Comparison of ENCODE assay signal across 8 cellular contexts in genomic region chr6:27494987-27495385, GRCh38. TPM values are rescaled to one million over a fixed set of nuclear protein-coding genes. Genes with fewer than 3 reads are reported as not detected.
DNase-seq lines count a peak whose midpoint lies in the region; ATAC-seq and TF ChIP-seq lines count a peak whose summit lies in the region.

No MANE protein-coding gene starts in this region.

- peaks cover 0 to 19% (median 10%) of the 10 kb centered on the region in 7 donors for H3K9me3 Mint-ChIP-seq in naive B cell

- peaks cover 17% of the 10 kb centered on the region for H3K27me3 ChIP-seq in ACC112 (ENCODE audit: insufficient read depth, low read length)

- no peak for TF ChIP-seq CTCF in choroid plexus epithelial cell (conservative IDR thresholded peaks at IDR 0.05; ENCODE audit: low read depth, low read length)

- H3K36me3 Mint-ChIP-seq in naive B cell = peaks cover 7 to 9% of the 10 kb centered on the region in 2 donors

- no peaks in the 10 kb centered on the region for H3K79me2 ChIP-seq in ACC112 (ENCODE audit: control insufficient read depth, insufficient read depth, low read length, unreplicated experiment)

- no peak overlapping the region for H3K27ac ChIP-seq in ACC112 (ENCODE audit: low read depth, low read length)

- peak overlapping the region in 7 of 8 donors; percentile 67 to 89 (median 78) for H3K4me3 Mint-ChIP-seq in naive B cell

- no peaks in the 10 kb centered on the region for H3K4me1 ChIP-seq in ACC112 (ENCODE audit: control insufficient read depth, insufficient read depth, low read length, unreplicated experiment)

- no peaks in the 10 kb centered on the region for H3K36me3 ChIP-seq in ACC112 (ENCODE audit: insufficient read depth, low read length)

- peak; percentile 6 for ATAC-seq in HG02870 (IDR thresholded peaks at IDR 0.05; ENCODE audit: unreplicated experiment)
- ATAC-seq in naive B cell (ENCODE audit: low read depth in 2 of 2) = no peak
- no peak for ATAC-seq in GM21737 (IDR thresholded peaks at IDR 0.05; ENCODE audit: unreplicated experiment)
- no peak for ATAC-seq in GM19328 (IDR thresholded peaks at IDR 0.05; ENCODE audit: unreplicated experiment)

- H3K4me1 Mint-ChIP-seq in naive B cell = peaks cover 9 to 16% (median 10%) of the 10 kb centered on the region in 3 donors

- DNase-seq in choroid plexus epithelial cell (ENCODE audit: low read depth) (peak; percentile 16), naive B cell (no peak), NCI-H2196 (lab: John Stamatoyannopoulos, UW; ENCODE audit: unreplicated experiment) (no peak), GOT3 (lab: John Stamatoyannopoulos, UW) (no peak)

- peak overlapping the region in 1 of 6 donors; percentile 56 for H3K27ac Mint-ChIP-seq in naive B cell

- peak overlapping the region; percentile 80 for H3K4me3 ChIP-seq in ACC112 (ENCODE audit: low read depth, low read length)
- peak overlapping the region; percentile 74 for H3K4me3 ChIP-seq in choroid plexus epithelial cell (ENCODE audit: low read depth, low read length)

- peak overlapping the region; percentile 89 for H2AFZ ChIP-seq in ACC112 (ENCODE audit: low read length, unreplicated experiment)

- H3K27me3 Mint-ChIP-seq in naive B cell = peaks cover 37 to 54% (median 51%) of the 10 kb centered on the region in 3 donors

RNA-seq across cellular contexts. Expression of gene ZNF184, which starts 22.1 kb away (rescaled TPM):
- 10 to 100 TPM in 4 of 6 donors, 1 to 10 TPM in 2; 2.8 to 12.3 (median 11.2) TPM for polyA plus RNA-seq in naive B cell (ENCODE audit: low read depth in 6 of 6)
